In the genomic region with DNA sequence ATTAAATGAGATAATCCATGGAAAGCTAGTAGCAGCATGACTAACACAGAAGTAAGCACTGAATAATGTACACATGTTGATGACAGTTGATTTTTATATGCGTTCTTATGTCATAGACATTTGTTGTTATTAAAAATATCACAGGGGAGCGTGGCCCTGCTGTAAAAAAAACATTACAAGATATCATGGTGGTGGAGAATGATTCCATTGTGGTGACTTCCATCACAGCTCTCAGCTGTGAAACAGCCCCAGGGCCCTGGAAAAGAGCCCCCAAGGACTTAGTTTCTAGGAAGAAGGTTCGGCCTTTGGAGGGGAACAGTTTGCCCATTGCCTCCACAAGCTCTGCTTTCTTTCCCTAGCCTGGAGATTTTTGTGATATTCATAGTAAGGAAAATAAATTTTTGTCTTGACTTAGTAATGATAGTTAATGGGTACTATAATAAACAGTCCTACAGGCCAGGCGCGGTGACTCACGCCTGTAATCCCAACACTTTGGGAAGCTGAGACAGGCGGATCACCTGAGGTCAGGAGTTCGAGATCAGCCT, we compare ENCODE assay signal across 28 cellular contexts. TPM values are rescaled to one million over a fixed set of nuclear protein-coding genes. Genes with fewer than 3 reads are reported as not detected.
"Had no signal": no experiment of that assay in that cellular context is flagged by ENCODE, and none has a peak within 500 bp of the region (broad histone marks: within the 10 kb centered on the region; RNA-seq: fewer than 3 reads in every experiment).

No MANE protein-coding gene starts in this region.

- FAIRE-seq: endothelial cell of umbilical vein had no signal

- H3K4me2 ChIP-seq: hepatocyte had no signal

- H3K9me3 ChIP-seq: colonic mucosa, left lung, ovary, prostate gland, spleen, thyroid gland, upper lobe of right lung had no signal

- DNase-seq: activated CD4-positive, alpha-beta memory T cell treated with anti-CD3 and anti-CD28 coated beads, Interleukin-2, amount 10 ng/mL, durations not matched to agents 7 days and 5 days; activated CD4-positive, alpha-beta T cell treated with anti-CD3 and anti-CD28 coated beads for 4 hours; activated effector memory CD4-positive, alpha-beta T cell treated with anti-CD3 and anti-CD28 coated beads, Interleukin-2, amount 50 U/mL, for 16 hours; activated naive CD4-positive, alpha-beta T cell treated with anti-CD3 and anti-CD28 coated beads, Interleukin-2, amount 50 U/mL, for 16 hours; activated naive CD8-positive, alpha-beta T cell treated with anti-CD3 and anti-CD28 coated beads, Interleukin-2, amount 50 U/mL, for 24 hours; activated T-cell treated with anti-CD3 and anti-CD28 coated beads, Interleukin-2, amount 50 U/mL, for 72 hours; colonic mucosa; dorsolateral prefrontal cortex; effector memory CD8-positive, alpha-beta T cell; foreskin melanocyte; immature natural killer cell; kidney glomerular epithelial cell; left lung; naive thymus-derived CD8-positive, alpha-beta T cell; ovary; spleen; stimulated activated CD4-positive, alpha-beta T cell treated with anti-CD3 and anti-CD28 coated beads, Interleukin-4, amount 100 ng/mL, for 1 hour; stimulated activated naive CD4-positive, alpha-beta T cell; T-helper 1 cell; T-helper 9 cell; thyroid gland; upper lobe of right lung had no signal

- H3K27ac ChIP-seq: colonic mucosa, dorsolateral prefrontal cortex, hepatocyte, left lung, ovary, prostate gland, spleen, thyroid gland, upper lobe of right lung had no signal

- H3K4me3 ChIP-seq: colonic mucosa, dorsolateral prefrontal cortex, hepatocyte, left lung, lung, ovary, prostate gland, spleen, thyroid gland, upper lobe of right lung had no signal

- H3K4me1 ChIP-seq: colonic mucosa, prostate gland, thyroid gland, upper lobe of right lung had no signal

- H3K27me3 ChIP-seq: colonic mucosa, dorsolateral prefrontal cortex, hepatocyte, left lung, ovary, spleen, thyroid gland, upper lobe of right lung had no signal

- H3K79me2 ChIP-seq: hepatocyte had no signal

- H2AFZ ChIP-seq: hepatocyte had no signal

- H3K36me3 ChIP-seq: ovary, prostate gland had no signal

- ATAC-seq: activated naive CD8-positive, alpha-beta T cell treated with anti-CD3 and anti-CD28 coated beads, Interleukin-2, amount 50 U/mL, for 24 hours; activated T-cell treated with anti-CD3 and anti-CD28 coated beads, Interleukin-2, amount 50 U/mL, for 72 hours; effector memory CD8-positive, alpha-beta T cell; esophagus mucosa; left lung; naive thymus-derived CD8-positive, alpha-beta T cell; upper lobe of right lung; WTC11 had no signal

RNA-seq across cellular contexts. Expression of gene FAM114A1, which starts 49.9 kb away (rescaled TPM):
- polyA plus RNA-seq: immature natural killer cell; naive thymus-derived CD8-positive, alpha-beta T cell had no signal
